Comparison of ENCODE assay signal across 1 cellular context in genomic region chr3:169149349-169149890, GRCh38.
TF ChIP-seq lines count a peak whose summit lies in the region.

No MANE protein-coding gene starts in this region.

TF ChIP-seq in H1, 55 proteins besides CTCF, POLR2A, EP300 and RAD21 (continued from another document):
- peak; percentile 95 for TF ChIP-seq TBP (IDR thresholded peaks at IDR 0.05; ENCODE audit: low read depth, low read length)
